24 cellular contexts compared by ENCODE assay signal in genomic region chr16:17447273-17447672, GRCh38. TPM values are rescaled to one million over a fixed set of nuclear protein-coding genes. Genes with fewer than 3 reads are reported as not detected.
A peak's percentile ranks its signal among the peaks of the same experiment; 100 is the strongest.
DNase-seq lines count a peak whose midpoint lies in the region; ATAC-seq and TF ChIP-seq lines count a peak whose summit lies in the region.
"Had no signal": no experiment of that assay in that cellular context is flagged by ENCODE, and none has a peak within 500 bp of the region (broad histone marks: within the 10 kb centered on the region; RNA-seq: fewer than 3 reads in every experiment).

No MANE protein-coding gene starts in this region.

- TF ChIP-seq CTCF in activated B cell treated with CpG ODN at 0.5 μM for 24 hours (IDR thresholded peaks at IDR 0.05): no peak
- no peak for TF ChIP-seq CTCF in neutrophil (IDR thresholded peaks at IDR 0.05)

- DNase-seq in stimulated activated naive CD8-positive, alpha-beta T cell treated with anti-CD3 and anti-CD28 coated beads, Interleukin-15, Interleukin-2, amounts not matched to agents 100 U/mL and 50 U/mL, for 24 hours: no peak
- DNase-seq in activated B cell treated with CpG ODN at 0.5 μM for 24 hours: no peak
- no peak for DNase-seq in effector CD8-positive, alpha-beta T cell (lab: John Stamatoyannopoulos, UW)
- no peak for DNase-seq in NK-92 treated with Interleukin-12 subunit alpha and Interleukin-12 subunit beta, amount 100 ng/mL, for 24 hours (lab: John Stamatoyannopoulos, UW)
- DNase-seq: activated CD4-positive, alpha-beta T cell treated with anti-CD3 and anti-CD28 coated beads, Interleukin-2, amount 10 ng/mL, durations not matched to agents 24 days and 14 days; activated naive CD4-positive, alpha-beta T cell; body of pancreas; dorsolateral prefrontal cortex; IMR-90; kidney glomerular epithelial cell; NCI-H1436 treated with DMSO at 0.1 percent for 48 hours; NCI-H2081 treated with DMSO at 0.1 percent for 48 hours; NCI-H446; NCI-H774; RPMI8226; stimulated activated naive CD4-positive, alpha-beta T cell; T1000 had no signal

- H3K9me3 Mint-ChIP-seq in stimulated activated naive CD8-positive, alpha-beta T cell treated with anti-CD3 and anti-CD28 coated beads, Interleukin-15, Interleukin-2, amounts not matched to agents 100 ng/mL and 50 ng/mL, for 24 hours: no peaks in the 10 kb centered on the region
- H3K9me3 Mint-ChIP-seq in activated B cell treated with CpG ODN at 0.5 μM for 24 hours: no peaks in the 10 kb centered on the region
- H3K9me3 Mint-ChIP-seq: activated CD4-positive, alpha-beta T cell treated with anti-CD3 and anti-CD28 coated beads, Interleukin-2, amount 10 ng/mL, durations not matched to agents 24 days and 14 days; nephron progenitor cell had no signal

- H3K27me3 ChIP-seq in neutrophil: no peaks in the 10 kb centered on the region
- H3K27me3 ChIP-seq: body of pancreas, dorsolateral prefrontal cortex, ovary, SJSA1, uterus had no signal

- H3K4me3 ChIP-seq in neutrophil (ENCODE audit: low read depth in 1 of 2, low read length in 1 of 2): no peak overlapping the region
- H3K4me3 ChIP-seq: body of pancreas, dorsolateral prefrontal cortex, ovary, SJSA1, uterus had no signal

- peaks cover 42% of the 10 kb centered on the region for H3K4me1 Mint-ChIP-seq in stimulated activated naive CD8-positive, alpha-beta T cell treated with anti-CD3 and anti-CD28 coated beads, Interleukin-15, Interleukin-2, amounts not matched to agents 100 ng/mL and 50 ng/mL, for 24 hours (ENCODE audit: low read depth)
- H3K4me1 Mint-ChIP-seq in activated B cell treated with CpG ODN at 0.5 μM for 24 hours: peaks cover 45% of the 10 kb centered on the region

- no peaks in the 10 kb centered on the region for H3K27me3 Mint-ChIP-seq in stimulated activated naive CD8-positive, alpha-beta T cell treated with anti-CD3 and anti-CD28 coated beads, Interleukin-15, Interleukin-2, amounts not matched to agents 100 ng/mL and 50 ng/mL, for 24 hours
- no peaks in the 10 kb centered on the region for H3K27me3 Mint-ChIP-seq in activated B cell treated with CpG ODN at 0.5 μM for 24 hours
- H3K27me3 Mint-ChIP-seq: activated CD4-positive, alpha-beta T cell treated with anti-CD3 and anti-CD28 coated beads, Interleukin-2, amount 10 ng/mL, durations not matched to agents 24 days and 14 days had no signal

- H3K4me3 Mint-ChIP-seq in stimulated activated naive CD8-positive, alpha-beta T cell treated with anti-CD3 and anti-CD28 coated beads, Interleukin-15, Interleukin-2, amounts not matched to agents 100 ng/mL and 50 ng/mL, for 24 hours: no peak overlapping the region
- no peak overlapping the region for H3K4me3 Mint-ChIP-seq in activated B cell treated with CpG ODN at 0.5 μM for 24 hours
- H3K4me3 Mint-ChIP-seq: activated CD4-positive, alpha-beta T cell treated with anti-CD3 and anti-CD28 coated beads, Interleukin-2, amount 10 ng/mL, durations not matched to agents 24 days and 14 days; nephron progenitor cell had no signal

- H3K36me3 ChIP-seq in neutrophil: no peaks in the 10 kb centered on the region
- H3K36me3 ChIP-seq: ovary, SJSA1, uterus had no signal

- CTCF ChIA-PET in activated B cell treated with CpG ODN at 0.5 μM for 24 hours (lab: Charles Lee): no interaction called here

- ATAC-seq in stimulated activated naive CD8-positive, alpha-beta T cell treated with anti-CD3 and anti-CD28 coated beads, Interleukin-15, Interleukin-2, amounts not matched to agents 100 U/mL and 50 U/mL, for 24 hours: no peak
- no peak for ATAC-seq in activated B cell treated with CpG ODN at 0.5 μM for 24 hours (ENCODE audit: low read depth)
- ATAC-seq in GM18867 (IDR thresholded peaks at IDR 0.05; ENCODE audit: unreplicated experiment): no peak
- ATAC-seq: body of pancreas had no signal

- no peaks in the 10 kb centered on the region for H3K9me3 ChIP-seq in neutrophil
- H3K9me3 ChIP-seq: body of pancreas, ovary, SJSA1, uterus had no signal

- intact Hi-C loops in activated B cell treated with CpG ODN at 0.5 μM for 24 hours (cut with micrococcal nuclease): no loop called here

- H3K36me3 Mint-ChIP-seq in stimulated activated naive CD8-positive, alpha-beta T cell treated with anti-CD3 and anti-CD28 coated beads, Interleukin-15, Interleukin-2, amounts not matched to agents 100 ng/mL and 50 ng/mL, for 24 hours (ENCODE audit: low read depth): peaks cover 8% of the 10 kb centered on the region
- peaks cover 15% of the 10 kb centered on the region for H3K36me3 Mint-ChIP-seq in activated B cell treated with CpG ODN at 0.5 μM for 24 hours (ENCODE audit: low read depth)

- H3K27ac ChIP-seq in neutrophil: peak overlapping the region; percentile 95
- H3K27ac ChIP-seq: body of pancreas, dorsolateral prefrontal cortex, ovary, SJSA1 had no signal

- H3K27ac Mint-ChIP-seq in stimulated activated naive CD8-positive, alpha-beta T cell treated with anti-CD3 and anti-CD28 coated beads, Interleukin-15, Interleukin-2, amounts not matched to agents 100 ng/mL and 50 ng/mL, for 24 hours: peak overlapping the region; percentile 11
- peak overlapping the region; percentile 50 for H3K27ac Mint-ChIP-seq in activated B cell treated with CpG ODN at 0.5 μM for 24 hours
- H3K27ac Mint-ChIP-seq: nephron progenitor cell had no signal

- POLR2A ChIA-PET in activated B cell treated with CpG ODN at 0.5 μM for 24 hours (lab: Charles Lee): no interaction called here

- H3K4me1 ChIP-seq in neutrophil (ENCODE audit: control insufficient read depth in 1 of 2, insufficient read depth in 1 of 2, low read depth in 1 of 2, low read length in 1 of 2): peaks cover 45 to 52% of the 10 kb centered on the region in 2 experiments
- H3K4me1 ChIP-seq: body of pancreas, SJSA1, uterus had no signal

RNA-seq across cellular contexts. Expression of gene XYLT1, which starts 23.5 kb away (rescaled TPM):
- total RNA-seq in activated B cell treated with CpG ODN at 0.5 μM for 24 hours: 14.9 and 17.0 TPM in 2 replicates
